In the genomic region with DNA sequence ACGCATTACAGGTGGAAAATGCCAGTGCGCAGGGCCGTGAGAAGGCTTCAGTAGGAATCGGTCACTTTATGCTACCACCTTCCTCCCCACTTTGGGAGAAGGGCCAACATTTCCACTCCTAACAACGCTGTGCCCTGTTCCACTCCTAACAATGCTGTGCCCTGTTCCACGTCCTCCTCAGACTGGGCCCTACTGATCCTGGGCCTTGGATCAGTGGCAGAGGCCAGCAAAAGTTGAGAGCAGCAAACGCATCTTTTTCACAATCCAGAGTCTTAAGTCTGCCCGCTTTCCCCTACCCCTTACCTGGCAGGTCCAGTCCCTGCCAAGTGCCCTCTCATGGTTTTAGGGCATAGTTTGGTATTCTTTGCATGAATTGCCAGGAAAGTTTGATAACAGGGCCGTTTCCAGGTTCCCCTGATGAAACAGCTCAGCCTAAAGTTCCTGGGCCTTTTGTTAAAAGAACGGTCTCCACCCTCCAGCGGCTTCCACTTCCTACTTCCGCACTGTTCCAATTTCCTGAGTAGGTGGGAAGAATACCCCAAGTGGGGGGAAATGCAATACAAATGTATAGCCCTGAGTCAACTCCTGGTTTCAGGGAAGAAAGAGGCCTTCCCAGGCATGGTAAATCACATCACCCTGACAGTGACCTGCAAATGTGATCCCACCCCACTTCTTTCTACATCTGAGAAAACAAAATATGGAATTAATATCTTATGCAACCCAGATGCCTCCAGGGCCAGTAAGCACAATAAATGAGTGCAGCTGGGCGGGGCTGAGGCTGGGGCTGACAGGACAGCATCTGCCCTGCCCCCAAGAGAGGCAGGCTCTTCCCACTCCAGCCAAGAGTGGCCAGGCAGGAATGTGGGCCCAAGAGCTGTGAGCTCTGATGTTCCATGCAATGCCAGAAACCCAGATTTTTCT, we compare ENCODE assay signal across 9 cellular contexts. TPM values are rescaled to one million over a fixed set of nuclear protein-coding genes. Genes with fewer than 3 reads are reported as not detected.
DNase-seq lines count a peak whose midpoint lies in the region; ATAC-seq, FAIRE-seq and TF ChIP-seq lines count a peak whose summit lies in the region.
"Had no signal": no experiment of that assay in that cellular context is flagged by ENCODE, and none has a peak within 500 bp of the region (broad histone marks: within the 10 kb centered on the region; RNA-seq: fewer than 3 reads in every experiment).

No MANE protein-coding gene starts in this region.

- peaks cover 71 to 95% of the 10 kb centered on the region in 2 donors for H3K4me1 ChIP-seq in left lung

- H3K4me3 ChIP-seq in choroid plexus epithelial cell (ENCODE audit: low read depth, low read length) = no peak overlapping the region
- H3K4me3 ChIP-seq in left lung = no peak overlapping the region

- H3K36me3 Mint-ChIP-seq in activated naive CD4-positive, alpha-beta T cell treated with anti-CD3 and anti-CD28 coated beads, Interleukin-2, amount 50 U/mL, for 72 hours = peaks cover 6 to 15% of the 10 kb centered on the region in 2 donors

- intact Hi-C loops in left lung (cut with DNase I) = no loop called here

- no peak for TF ChIP-seq POLR2A in GM12892 (IDR thresholded peaks at IDR 0.05; ENCODE audit: low read depth, low read length)

- TF ChIP-seq CTCF in choroid plexus epithelial cell (conservative IDR thresholded peaks at IDR 0.05; ENCODE audit: low read depth, low read length) (no peak), left lung (IDR thresholded peaks at IDR 0.05) (no peak)

- no peaks in the 10 kb centered on the region for H3K27me3 ChIP-seq in left lung

- H3K27ac ChIP-seq in left lung = peak overlapping the region; percentile 90 to 94

- no peak for DNase-seq in activated naive CD4-positive, alpha-beta T cell treated with anti-CD3 and anti-CD28 coated beads, Interleukin-2, amount 50 U/mL, for 72 hours (ENCODE audit: low spot score in 2 of 2)
- DNase-seq in activated naive CD4-positive, alpha-beta T cell treated with Interleukin-2 at 50 U/mL for 16 hours = no peak
- DNase-seq in choroid plexus epithelial cell (ENCODE audit: low read depth) (peak; percentile 98), left lung (peak; percentile 88 to 89), superior temporal gyrus (ENCODE audit: extremely low spot score) (peak; percentile 61), GM12892 (ENCODE audit: insufficient read length) (no peak)

- peaks cover 0 to 52% of the 10 kb centered on the region in 2 donors for H3K36me3 ChIP-seq in left lung

- no peaks in the 10 kb centered on the region for H3K9me3 ChIP-seq in left lung

- peak overlapping the region; percentile 11 to 75 for H3K27ac Mint-ChIP-seq in activated naive CD4-positive, alpha-beta T cell treated with anti-CD3 and anti-CD28 coated beads, Interleukin-2, amount 50 U/mL, for 72 hours

- no peak for FAIRE-seq in GM12892 (lab: Jason Lieb, UNC)

- no peaks in the 10 kb centered on the region for H3K9me3 Mint-ChIP-seq in activated naive CD4-positive, alpha-beta T cell treated with anti-CD3 and anti-CD28 coated beads, Interleukin-2, amount 50 U/mL, for 72 hours
- H3K9me3 Mint-ChIP-seq: activated naive CD4-positive, alpha-beta T cell treated with anti-CD3 and anti-CD28 coated beads, Interleukin-2, amount 50 U/mL, for 24 hours had no signal

- no peak for ATAC-seq in activated naive CD4-positive, alpha-beta T cell treated with anti-CD3 and anti-CD28 coated beads, Interleukin-2, amount 50 U/mL, for 72 hours
- peak; percentile 78 for ATAC-seq in left lung
- ATAC-seq in GM18511 (IDR thresholded peaks at IDR 0.05; ENCODE audit: unreplicated experiment) = no peak
- ATAC-seq in HG02885 (IDR thresholded peaks at IDR 0.05; ENCODE audit: poor library complexity, unreplicated experiment) = no peak

RNA-seq across cellular contexts. Expression of a gene that starts 15.0 kb away (rescaled TPM):
- 10 to 100 TPM; 53.5 to 56.9 TPM for total RNA-seq in activated naive CD4-positive, alpha-beta T cell treated with anti-CD3 and anti-CD28 coated beads, Interleukin-2, amount 50 U/mL, for 72 hours
- 10 to 100 TPM; 58.3 to 68.2 TPM for total RNA-seq in left lung
- 15.9 TPM for polyA plus RNA-seq in GM12892 (2012; ENCODE audit: missing spikeins)

RNA-seq across cellular contexts. Expression of a gene that starts 15.3 kb away (rescaled TPM):
- 10 to 100 TPM; 28.8 to 37.6 TPM for total RNA-seq in activated naive CD4-positive, alpha-beta T cell treated with anti-CD3 and anti-CD28 coated beads, Interleukin-2, amount 50 U/mL, for 72 hours
- 10 to 100 TPM; 41.4 to 42.5 TPM for total RNA-seq in left lung
- polyA plus RNA-seq in GM12892 (2012; ENCODE audit: missing spikeins) = 16.9 TPM

Comparison
In these comparisons a context has a peak if more than half of its experiments do, and no peak if none do; other contexts are left out.
1. DNase-seq: peak in choroid plexus epithelial cell (single experiment), left lung (2 of 2) and superior temporal gyrus (single experiment); none in activated naive CD4-positive, alpha-beta T cell treated with anti-CD3 and anti-CD28 coated beads, Interleukin-2, amount 50 U/mL, for 72 hours (0 of 2), activated naive CD4-positive, alpha-beta T cell treated with Interleukin-2 at 50 U/mL for 16 hours (single experiment) and GM12892 (single experiment).